ENCODE assay signal across 9 cellular contexts in the genomic region with DNA sequence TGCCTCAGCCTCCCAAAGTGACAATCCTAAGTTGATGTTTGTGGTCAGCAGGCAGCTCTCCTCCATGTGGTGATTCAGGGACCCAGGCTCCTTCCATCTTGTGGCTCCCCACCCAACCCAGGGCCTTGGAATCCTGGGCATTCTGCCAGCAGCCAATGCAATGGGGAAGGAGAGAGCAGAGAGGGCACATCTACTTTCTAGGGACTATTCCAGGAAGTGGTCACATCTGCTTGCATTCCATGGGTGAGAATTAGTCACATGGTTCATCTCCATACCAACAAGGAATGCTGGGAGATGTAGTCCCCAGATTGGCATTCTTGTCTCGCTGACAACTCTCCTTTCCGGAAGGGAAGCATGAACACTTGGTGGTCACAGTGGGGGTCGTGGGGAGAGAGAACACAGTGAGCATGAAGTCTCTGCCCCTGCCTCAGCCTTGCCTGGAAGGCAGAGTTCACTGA. TPM values are rescaled to one million over a fixed set of nuclear protein-coding genes. Genes with fewer than 3 reads are reported as not detected.
A peak's percentile ranks its signal among the peaks of the same experiment; 100 is the strongest.
DNase-seq lines count a peak whose midpoint lies in the region; ATAC-seq and TF ChIP-seq lines count a peak whose summit lies in the region.
"Had no signal": no experiment of that assay in that cellular context is flagged by ENCODE, and none has a peak within 500 bp of the region (broad histone marks: within the 10 kb centered on the region; RNA-seq: fewer than 3 reads in every experiment).

No MANE protein-coding gene starts in this region.

- H3K36me3 Mint-ChIP-seq in GM23338 (ENCODE audit: low read depth), result peaks cover 3% of the 10 kb centered on the region; the same call in 2 of the 3 replicates

- H3K4me1 Mint-ChIP-seq in GM23338, result peaks cover 21% of the 10 kb centered on the region

- peak overlapping the region; percentile 91 for H3K27ac Mint-ChIP-seq in GM23338

- no peak overlapping the region for H3K4me3 Mint-ChIP-seq in GM23338

- peaks cover 17% of the 10 kb centered on the region for H3K27me3 Mint-ChIP-seq in GM23338 (ENCODE audit: insufficient read depth, low read depth, poor library complexity)

- no peak overlapping the region for H3K27ac ChIP-seq in GM23338 (ENCODE audit: low read depth)

- H3K9me3 Mint-ChIP-seq in GM23338, result peaks cover 8% of the 10 kb centered on the region; the same call in 2 of the 3 replicates

- no peaks in the 10 kb centered on the region for H3K79me2 ChIP-seq in GM23338 (replicated peaks; ENCODE audit: insufficient read depth)

- H3K36me3 ChIP-seq in GM23338 (ENCODE audit: insufficient read depth), result no peaks in the 10 kb centered on the region

- TF ChIP-seq CTCF in GM23338 (conservative IDR thresholded peaks at IDR 0.05; ENCODE audit: low read depth in 2 of 2) (no peak), epithelial cell of esophagus (IDR thresholded peaks at IDR 0.05; ENCODE audit: insufficient read depth, low read depth, low read length, missing control alignments) (no peak)

- H3K4me1 ChIP-seq in GM23338 (ENCODE audit: insufficient read depth), result peaks cover 11% of the 10 kb centered on the region

- H4K20me1 ChIP-seq in GM23338 (replicated peaks; ENCODE audit: insufficient read depth), result no peaks in the 10 kb centered on the region

- no peak overlapping the region for H3K4me2 ChIP-seq in GM23338

- DNase-seq in A172 (ENCODE audit: low spot score) (peak; percentile 84), GM23338 (ENCODE audit: low spot score) (peak; percentile 93), NCI-H774 (lab: John Stamatoyannopoulos, UW) (peak; percentile 16), epithelial cell of esophagus (ENCODE audit: low read depth) (peak; percentile 28), epidermal melanocyte (ENCODE audit: insufficient read length, low spot score) (no peak)
- DNase-seq: DMS79 treated with DMSO at 0.1 percent for 48 hours had no signal

- H3K4me3 ChIP-seq in GM23338, result no peak overlapping the region
- no peak overlapping the region for H3K4me3 ChIP-seq in epithelial cell of esophagus (ENCODE audit: low read length)

- ATAC-seq in GM23338 (peak; percentile 95), HG02763 (IDR thresholded peaks at IDR 0.05; ENCODE audit: unreplicated experiment) (no peak), GM19395 (IDR thresholded peaks at IDR 0.05; ENCODE audit: unreplicated experiment) (no peak), HG02884 (IDR thresholded peaks at IDR 0.05; ENCODE audit: unreplicated experiment) (no peak)

- H2AFZ ChIP-seq in GM23338, result no peak overlapping the region

- peaks cover 10% of the 10 kb centered on the region; the same call in 1 of the 2 replicates for H3F3A ChIP-seq in GM23338 (replicated peaks; ENCODE audit: low read depth)

- no peaks in the 10 kb centered on the region for H3K9me2 ChIP-seq in GM23338 (ENCODE audit: insufficient read depth)

- no peaks in the 10 kb centered on the region for H3K27me3 ChIP-seq in GM23338 (ENCODE audit: insufficient read depth)

TF ChIP-seq in GM23338, 12 proteins besides CTCF, POLR2A, EP300 and RAD21:
- TF ChIP-seq, protein P1, sequence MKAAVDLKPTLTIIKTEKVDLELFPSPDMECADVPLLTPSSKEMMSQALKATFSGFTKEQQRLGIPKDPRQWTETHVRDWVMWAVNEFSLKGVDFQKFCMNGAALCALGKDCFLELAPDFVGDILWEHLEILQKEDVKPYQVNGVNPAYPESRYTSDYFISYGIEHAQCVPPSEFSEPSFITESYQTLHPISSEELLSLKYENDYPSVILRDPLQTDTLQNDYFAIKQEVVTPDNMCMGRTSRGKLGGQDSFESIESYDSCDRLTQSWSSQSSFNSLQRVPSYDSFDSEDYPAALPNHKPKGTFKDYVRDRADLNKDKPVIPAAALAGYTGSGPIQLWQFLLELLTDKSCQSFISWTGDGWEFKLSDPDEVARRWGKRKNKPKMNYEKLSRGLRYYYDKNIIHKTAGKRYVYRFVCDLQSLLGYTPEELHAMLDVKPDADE (IDR thresholded peaks at IDR 0.05), result peak; percentile 89; the same call in 1 of the 2 replicates
- TF ChIP-seq ZNF114 (CRISPR knock-in tag; IDR thresholded peaks at IDR 0.05) (no peak), EZH2 (IDR thresholded peaks at IDR 0.05; ENCODE audit: low read depth, unreplicated experiment) (no peak), CREB1 (CRISPR knock-in tag; IDR thresholded peaks at IDR 0.05; ENCODE audit: low read depth) (peak; percentile 64)
- TF ChIP-seq, protein P2, sequence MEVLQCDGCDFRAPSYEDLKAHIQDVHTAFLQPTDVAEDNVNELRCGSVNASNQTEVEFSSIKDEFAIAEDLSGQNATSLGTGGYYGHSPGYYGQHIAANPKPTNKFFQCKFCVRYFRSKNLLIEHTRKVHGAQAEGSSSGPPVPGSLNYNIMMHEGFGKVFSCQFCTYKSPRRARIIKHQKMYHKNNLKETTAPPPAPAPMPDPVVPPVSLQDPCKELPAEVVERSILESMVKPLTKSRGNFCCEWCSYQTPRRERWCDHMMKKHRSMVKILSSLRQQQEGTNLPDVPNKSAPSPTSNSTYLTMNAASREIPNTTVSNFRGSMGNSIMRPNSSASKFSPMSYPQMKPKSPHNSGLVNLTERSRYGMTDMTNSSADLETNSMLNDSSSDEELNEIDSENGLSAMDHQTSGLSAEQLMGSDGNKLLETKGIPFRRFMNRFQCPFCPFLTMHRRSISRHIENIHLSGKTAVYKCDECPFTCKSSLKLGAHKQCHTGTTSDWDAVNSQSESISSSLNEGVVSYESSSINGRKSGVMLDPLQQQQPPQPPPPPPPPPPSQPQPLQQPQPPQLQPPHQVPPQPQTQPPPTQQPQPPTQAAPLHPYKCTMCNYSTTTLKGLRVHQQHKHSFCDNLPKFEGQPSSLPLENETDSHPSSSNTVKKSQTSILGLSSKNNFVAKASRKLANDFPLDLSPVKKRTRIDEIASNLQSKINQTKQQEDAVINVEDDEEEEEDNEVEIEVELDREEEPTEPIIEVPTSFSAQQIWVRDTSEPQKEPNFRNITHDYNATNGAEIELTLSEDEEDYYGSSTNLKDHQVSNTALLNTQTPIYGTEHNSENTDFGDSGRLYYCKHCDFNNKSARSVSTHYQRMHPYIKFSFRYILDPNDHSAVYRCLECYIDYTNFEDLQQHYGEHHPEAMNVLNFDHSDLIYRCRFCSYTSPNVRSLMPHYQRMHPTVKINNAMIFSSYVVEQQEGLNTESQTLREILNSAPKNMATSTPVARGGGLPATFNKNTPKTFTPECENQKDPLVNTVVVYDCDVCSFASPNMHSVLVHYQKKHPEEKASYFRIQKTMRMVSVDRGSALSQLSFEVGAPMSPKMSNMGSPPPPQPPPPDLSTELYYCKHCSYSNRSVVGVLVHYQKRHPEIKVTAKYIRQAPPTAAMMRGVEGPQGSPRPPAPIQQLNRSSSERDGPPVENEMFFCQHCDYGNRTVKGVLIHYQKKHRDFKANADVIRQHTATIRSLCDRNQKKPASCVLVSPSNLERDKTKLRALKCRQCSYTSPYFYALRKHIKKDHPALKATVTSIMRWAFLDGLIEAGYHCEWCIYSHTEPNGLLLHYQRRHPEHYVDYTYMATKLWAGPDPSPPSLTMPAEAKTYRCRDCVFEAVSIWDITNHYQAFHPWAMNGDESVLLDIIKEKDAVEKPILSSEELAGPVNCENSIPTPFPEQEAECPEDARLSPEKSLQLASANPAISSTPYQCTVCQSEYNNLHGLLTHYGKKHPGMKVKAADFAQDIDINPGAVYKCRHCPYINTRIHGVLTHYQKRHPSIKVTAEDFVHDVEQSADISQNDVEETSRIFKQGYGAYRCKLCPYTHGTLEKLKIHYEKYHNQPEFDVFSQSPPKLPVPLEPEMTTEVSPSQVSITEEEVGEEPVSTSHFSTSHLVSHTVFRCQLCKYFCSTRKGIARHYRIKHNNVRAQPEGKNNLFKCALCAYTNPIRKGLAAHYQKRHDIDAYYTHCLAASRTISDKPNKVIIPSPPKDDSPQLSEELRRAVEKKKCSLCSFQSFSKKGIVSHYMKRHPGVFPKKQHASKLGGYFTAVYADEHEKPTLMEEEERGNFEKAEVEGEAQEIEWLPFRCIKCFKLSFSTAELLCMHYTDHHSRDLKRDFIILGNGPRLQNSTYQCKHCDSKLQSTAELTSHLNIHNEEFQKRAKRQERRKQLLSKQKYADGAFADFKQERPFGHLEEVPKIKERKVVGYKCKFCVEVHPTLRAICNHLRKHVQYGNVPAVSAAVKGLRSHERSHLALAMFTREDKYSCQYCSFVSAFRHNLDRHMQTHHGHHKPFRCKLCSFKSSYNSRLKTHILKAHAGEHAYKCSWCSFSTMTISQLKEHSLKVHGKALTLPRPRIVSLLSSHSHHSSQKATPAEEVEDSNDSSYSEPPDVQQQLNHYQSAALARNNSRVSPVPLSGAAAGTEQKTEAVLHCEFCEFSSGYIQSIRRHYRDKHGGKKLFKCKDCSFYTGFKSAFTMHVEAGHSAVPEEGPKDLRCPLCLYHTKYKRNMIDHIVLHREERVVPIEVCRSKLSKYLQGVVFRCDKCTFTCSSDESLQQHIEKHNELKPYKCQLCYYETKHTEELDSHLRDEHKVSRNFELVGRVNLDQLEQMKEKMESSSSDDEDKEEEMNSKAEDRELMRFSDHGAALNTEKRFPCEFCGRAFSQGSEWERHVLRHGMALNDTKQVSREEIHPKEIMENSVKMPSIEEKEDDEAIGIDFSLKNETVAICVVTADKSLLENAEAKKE (CRISPR knock-in tag; IDR thresholded peaks at IDR 0.05), result no peak
TF ChIP-seq in GM23338: peak in this region for 2.

RNA-seq across cellular contexts. Expression of a gene that starts 9.9 kb away (rescaled TPM):
- total RNA-seq in A172 (2014; rRNA removed; shearing (Covaris generic)), result 12.0 and 18.5 TPM in 2 replicates
- 9.2 and 13.8 TPM in 2 replicates for total RNA-seq in GM23338 (2014; rRNA removed; shearing (Covaris generic))
- polyA plus RNA-seq in GM23338 (2016; fragmentation: Nextera tagmentation; extraction: Ambion mirVana), result 8.2 and 8.6 TPM in 2 replicates
